11 cellular contexts compared by ENCODE assay signal in genomic region chr7:104252409-104253134, GRCh38. TPM values are rescaled to one million over a fixed set of nuclear protein-coding genes. Genes with fewer than 3 reads are reported as not detected.
DNase-seq lines count a peak whose midpoint lies in the region; ATAC-seq and TF ChIP-seq lines count a peak whose summit lies in the region.
"Had no signal": no experiment of that assay in that cellular context is flagged by ENCODE, and none has a peak within 500 bp of the region (broad histone marks: within the 10 kb centered on the region; RNA-seq: fewer than 3 reads in every experiment).

No MANE protein-coding gene starts in this region.

- WGBS in mammary epithelial cell (ENCODE audit: low coverage, missing lambda C conversion rate) = 25% methylated on average over 3 of the region's 4 CpGs

- no TSS peak for BruUV-seq in mammary epithelial cell (replicated peaks; lab: Mats Ljungman, UMichigan)

- H3K4me1 ChIP-seq in mammary epithelial cell (ENCODE audit: insufficient read depth, low read length) = peaks cover 7% of the 10 kb centered on the region
- H3K4me1 ChIP-seq in mucosa of descending colon (ENCODE audit: low read depth) = no peaks in the 10 kb centered on the region

- CTCF ChIA-PET in mammary epithelial cell (lab: Charles Lee; ENCODE audit: low non-redundant PET) = no interaction called here

- no peak for DNase-seq in GM12864 (ENCODE audit: low read depth)
- peak; percentile 3 for DNase-seq in mammary epithelial cell
- peak in 1 of 3 donors; percentile 20 for DNase-seq in mucosa of descending colon
- DNase-seq in ecto neural progenitor cell (ENCODE audit: low spot score) = no peak
- no peak for DNase-seq in NCI-H345 treated with DMSO at 0.1 percent for 48 hours (lab: John Stamatoyannopoulos, UW; ENCODE audit: unreplicated experiment)
- DNase-seq: NCI-H1930, nephron progenitor cell had no signal

- no peak overlapping the region for H3K9ac ChIP-seq in mammary epithelial cell (ENCODE audit: insufficient read depth, low read length)

- no peak overlapping the region for H3K4me2 ChIP-seq in mammary epithelial cell (ENCODE audit: insufficient read depth, low read depth, low read length)

- no peak overlapping the region for H3K27ac ChIP-seq in mammary epithelial cell (ENCODE audit: insufficient read depth, low read depth, low read length)
- H3K27ac ChIP-seq: SK-N-MC had no signal

- H3K9me3 ChIP-seq in mammary epithelial cell (replicated peaks; ENCODE audit: insufficient read depth, low read length) (no peaks in the 10 kb centered on the region), mucosa of descending colon (no peaks in the 10 kb centered on the region)

- in situ Hi-C loops in mammary epithelial cell (cut with MboI; ENCODE audit: low sequenced_read_pairs in 2 of 2) = loop anchor here in 1 of 2 donors (10.0 kb wide), 1 partner anchor 592 kb away; no protein-coding TSS in a partner anchor

- no peak overlapping the region for H2AFZ ChIP-seq in mammary epithelial cell (ENCODE audit: low read depth, low read length)

- H3K4me3 ChIP-seq in GM12864 (ENCODE audit: low read depth, low read length) = no peak overlapping the region
- no peak overlapping the region for H3K4me3 ChIP-seq in mammary epithelial cell (replicated peaks in 1 of 3; ENCODE audit: insufficient read depth in 1 of 3, low read depth in 2 of 3, low read length in 3 of 3)
- no peak overlapping the region for H3K4me3 ChIP-seq in mucosa of descending colon
- H3K4me3 ChIP-seq: SK-N-MC had no signal

- H3K36me3 ChIP-seq in mammary epithelial cell (ENCODE audit: insufficient read depth, low read length) = no peaks in the 10 kb centered on the region
- no peaks in the 10 kb centered on the region for H3K36me3 ChIP-seq in mucosa of descending colon (ENCODE audit: low read depth)

- dilution Hi-C loops in mammary epithelial cell (cut with HindIII; ENCODE audit: low sequenced_read_pairs) = no loop called here

- peak; percentile 36 for ATAC-seq in mucosa of descending colon
- ATAC-seq in GM21576 (IDR thresholded peaks at IDR 0.05; ENCODE audit: unreplicated experiment) = no peak
- ATAC-seq in GM18909 (IDR thresholded peaks at IDR 0.05; ENCODE audit: poor library complexity, unreplicated experiment) = no peak

- peak; percentile 41 for TF ChIP-seq CTCF in GM12864 (IDR thresholded peaks at IDR 0.05; ENCODE audit: low read depth, low read length, missing control alignments)
- TF ChIP-seq CTCF in LNCAP (IDR thresholded peaks at IDR 0.05) = peak; percentile 41; the same call in 1 of the 2 replicates
- TF ChIP-seq CTCF in mammary epithelial cell (conservative IDR thresholded peaks at IDR 0.05 in 1 of 2, IDR thresholded peaks at IDR 0.05 in 1 of 2; ENCODE audit: extremely low read depth in 1 of 2, insufficient read depth in 1 of 2, low read depth in 1 of 2, low read length in 2 of 2) = peak; percentile 14 to 19
- TF ChIP-seq CTCF in mucosa of descending colon (IDR thresholded peaks at IDR 0.05) = no peak

- H3K79me2 ChIP-seq in mammary epithelial cell (ENCODE audit: insufficient read depth, low read length) = no peaks in the 10 kb centered on the region

- H4K20me1 ChIP-seq in mammary epithelial cell (ENCODE audit: insufficient read depth, low read length) = no peaks in the 10 kb centered on the region

- H3K27me3 ChIP-seq in mammary epithelial cell (ENCODE audit: insufficient read depth, low read length) = no peaks in the 10 kb centered on the region

- intact Hi-C loops in mammary epithelial cell (cut with micrococcal nuclease) (no loop called here), mucosa of descending colon (cut with DNase I, micrococcal nuclease) (no loop called here)

RNA-seq across cellular contexts. Expression of gene ORC5, which starts 44.8 kb away (rescaled TPM):
- total RNA-seq in mammary epithelial cell = 10 to 100 TPM; 26.2 to 27.2 TPM
- 10.1 TPM for polyA plus RNA-seq in mammary epithelial cell
- 22.9 TPM for polyA minus RNA-seq in mammary epithelial cell
- total RNA-seq in mucosa of descending colon = 10 to 100 TPM; 14.9 to 17.6 (median 15.5) TPM
